In genomic region chr17:63827801-63828221, GRCh38 we compare ENCODE assay signal across 8 cellular contexts. TPM values are rescaled to one million over a fixed set of nuclear protein-coding genes. Genes with fewer than 3 reads are reported as not detected.
DNase-seq lines count a peak whose midpoint lies in the region; ATAC-seq, FAIRE-seq and TF ChIP-seq lines count a peak whose summit lies in the region.

No MANE protein-coding gene starts in this region.

- H3K79me2 ChIP-seq in DND-41 (ENCODE audit: insufficient read depth, low read length): peaks cover 61% of the 10 kb centered on the region

- intact Hi-C loops in pancreas (cut with DNase I): no loop called here

- H3K27me3 ChIP-seq in DND-41 (ENCODE audit: insufficient read depth, low read length, poor library complexity): no peaks in the 10 kb centered on the region
- H3K27me3 ChIP-seq in Peyer's patch: no peaks in the 10 kb centered on the region
- no peaks in the 10 kb centered on the region for H3K27me3 ChIP-seq in pancreas

- no peak for TF ChIP-seq POLR2A in Peyer's patch (IDR thresholded peaks at IDR 0.05)

- H2AFZ ChIP-seq in DND-41 (ENCODE audit: low read depth, low read length): peak overlapping the region; percentile 77

- FAIRE-seq in pancreas (lab: Jason Lieb, UNC): no peak

- H4K20me1 ChIP-seq in DND-41 (ENCODE audit: insufficient read depth, low read length): peaks cover 12% of the 10 kb centered on the region

- H3K9me3 ChIP-seq in DND-41 (ENCODE audit: insufficient read depth, low read length, severe bottlenecking) (no peaks in the 10 kb centered on the region), Peyer's patch (no peaks in the 10 kb centered on the region), pancreas (no peaks in the 10 kb centered on the region)

- no peak for ATAC-seq in DND-41 (ENCODE audit: insufficient read depth, low read depth)
- no peak for ATAC-seq in pancreas
- no peak for ATAC-seq in GM21576 (IDR thresholded peaks at IDR 0.05; ENCODE audit: unreplicated experiment)

- H3K9ac ChIP-seq in DND-41 (ENCODE audit: low read depth, low read length): peak overlapping the region; percentile 68

- H3K4me1 ChIP-seq in DND-41 (ENCODE audit: insufficient read depth, low read length) (peaks cover 48% of the 10 kb centered on the region), Peyer's patch (peaks cover 0 to 22% (median 4%) of the 10 kb centered on the region in 4 donors), pancreas (peaks cover 4 to 21% (median 21%) of the 10 kb centered on the region in 3 donors)

- TF ChIP-seq CTCF in DND-41 (IDR thresholded peaks at IDR 0.05; ENCODE audit: borderline replicate concordance, extremely low read depth, low read length, poor library complexity, severe bottlenecking) (no peak), Peyer's patch (IDR thresholded peaks at IDR 0.05) (no peak), pancreas (IDR thresholded peaks at IDR 0.05) (no peak)

- H3K36me3 ChIP-seq in DND-41 (ENCODE audit: insufficient read depth, low read length) (peaks cover 73% of the 10 kb centered on the region), Peyer's patch (peaks cover 0 to 65% (median 0%) of the 10 kb centered on the region in 3 donors), pancreas (peaks cover 0 to 56% (median 41%) of the 10 kb centered on the region in 3 donors)

- H3K4me3 ChIP-seq in DND-41 (ENCODE audit: low read depth in 1 of 2, low read length in 2 of 2): peak overlapping the region; percentile 86 to 96
- H3K4me3 ChIP-seq in Peyer's patch: peak overlapping the region; percentile 76 to 86 (median 82)
- peak overlapping the region; percentile 81 to 96 (median 93) for H3K4me3 ChIP-seq in pancreas

- H3K27ac ChIP-seq in DND-41 (ENCODE audit: low read length) (peak overlapping the region; percentile 98), Peyer's patch (peak overlapping the region; percentile 88 to 97 (median 90)), epithelial cell of prostate (peak overlapping the region; percentile 85), pancreas (peak overlapping the region; percentile 73 to 91 (median 82))

- DNase-seq in DND-41: no peak
- DNase-seq in Peyer's patch: peak in 1 of 3 donors; percentile 40
- no peak for DNase-seq in epithelial cell of prostate (ENCODE audit: low read depth, low spot score)
- DNase-seq in pancreas: no peak
- DNase-seq in iPS-NIHi7 (ENCODE audit: extremely low spot score): no peak
- no peak for DNase-seq in NCI-H1436 treated with DMSO at 0.1 percent for 48 hours (lab: John Stamatoyannopoulos, UW)
- DNase-seq in activated CD4-positive, alpha-beta T cell treated with anti-CD3 and anti-CD28 coated beads for 48 hours: no peak

- WGBS in pancreas, 2 donors: 1% methylated on average over 19 of the region's 19 CpGs

- peak overlapping the region; percentile 84 for H3K4me2 ChIP-seq in DND-41 (ENCODE audit: insufficient read depth, low read length)

RNA-seq across cellular contexts. Expression of gene FTSJ3, which starts 0.3 kb away (rescaled TPM):
- total RNA-seq in Peyer's patch (100 to 1,000 TPM in 1 of 4 donors, 10 to 100 TPM in 3; 19.6 to 133 (median 51.6) TPM), pancreas (10 to 100 TPM in 5 of 6 donors, 1 to 10 TPM in 1; 8.6 to 23.0 (median 12.8) TPM)
- 10 to 100 TPM; 20.4 to 24.0 TPM for polyA plus RNA-seq in pancreas

RNA-seq across cellular contexts. Expression of gene PSMC5, which starts 0.6 kb away (rescaled TPM):
- 100 to 1,000 TPM in 1 of 4 donors, 10 to 100 TPM in 3; 61.1 to 126 (median 67.3) TPM for total RNA-seq in Peyer's patch
- 10 to 100 TPM; 36.5 to 61.1 (median 53.0) TPM for total RNA-seq in pancreas
- 100 to 1,000 TPM; 109 to 154 TPM for polyA plus RNA-seq in pancreas

RNA-seq across cellular contexts. Expression of gene SMARCD2, which starts 14.7 kb away (rescaled TPM):
- total RNA-seq in Peyer's patch (100 to 1,000 TPM; 124 to 193 (median 151) TPM), pancreas (10 to 100 TPM; 37.6 to 57.3 (median 47.2) TPM)
- 10 to 100 TPM; 38.8 to 51.2 TPM for polyA plus RNA-seq in pancreas

RNA-seq across cellular contexts. Expression of gene CSH2, which starts 45.7 kb away (rescaled TPM):
- total RNA-seq in Peyer's patch: not detected
- total RNA-seq in pancreas: not detected
- not detected for polyA plus RNA-seq in pancreas

RNA-seq across cellular contexts. Expression of gene DDX42, which starts 53.8 kb away (rescaled TPM):
- total RNA-seq in Peyer's patch (100 to 1,000 TPM in 3 of 4 donors, 10 to 100 TPM in 1; 78.5 to 334 (median 148) TPM), pancreas (10 to 100 TPM; 52.6 to 90.4 (median 68.1) TPM)
- 10 to 100 TPM; 81.5 to 84.0 TPM for polyA plus RNA-seq in pancreas
